ENCODE assay signal across 1 cellular context in genomic region chr3:154121236-154122095, GRCh38.
A peak's percentile ranks its signal among the peaks of the same experiment; 100 is the strongest.
TF ChIP-seq lines count a peak whose summit lies in the region.

A gene with protein sequence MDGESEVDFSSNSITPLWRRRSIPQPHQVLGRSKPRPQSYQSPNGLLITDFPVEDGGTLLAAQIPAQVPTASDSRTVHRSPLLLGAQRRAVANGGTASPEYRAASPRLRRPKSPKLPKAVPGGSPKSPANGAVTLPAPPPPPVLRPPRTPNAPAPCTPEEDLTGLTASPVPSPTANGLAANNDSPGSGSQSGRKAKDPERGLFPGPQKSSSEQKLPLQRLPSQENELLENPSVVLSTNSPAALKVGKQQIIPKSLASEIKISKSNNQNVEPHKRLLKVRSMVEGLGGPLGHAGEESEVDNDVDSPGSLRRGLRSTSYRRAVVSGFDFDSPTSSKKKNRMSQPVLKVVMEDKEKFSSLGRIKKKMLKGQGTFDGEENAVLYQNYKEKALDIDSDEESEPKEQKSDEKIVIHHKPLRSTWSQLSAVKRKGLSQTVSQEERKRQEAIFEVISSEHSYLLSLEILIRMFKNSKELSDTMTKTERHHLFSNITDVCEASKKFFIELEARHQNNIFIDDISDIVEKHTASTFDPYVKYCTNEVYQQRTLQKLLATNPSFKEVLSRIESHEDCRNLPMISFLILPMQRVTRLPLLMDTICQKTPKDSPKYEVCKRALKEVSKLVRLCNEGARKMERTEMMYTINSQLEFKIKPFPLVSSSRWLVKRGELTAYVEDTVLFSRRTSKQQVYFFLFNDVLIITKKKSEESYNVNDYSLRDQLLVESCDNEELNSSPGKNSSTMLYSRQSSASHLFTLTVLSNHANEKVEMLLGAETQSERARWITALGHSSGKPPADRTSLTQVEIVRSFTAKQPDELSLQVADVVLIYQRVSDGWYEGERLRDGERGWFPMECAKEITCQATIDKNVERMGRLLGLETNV (plus strand): TSS chr3:154121390. CDS start chr3:154121993, 603 bp downstream.

TF ChIP-seq in HEK293, 187 proteins besides CTCF, POLR2A, EP300 and RAD21 (continued from another document and continues in another):
- no peak for TF ChIP-seq PRDM2 (tag by site-specific recombination; IDR thresholded peaks at IDR 0.05; ENCODE audit: borderline replicate concordance)
- peak; percentile 81 for TF ChIP-seq ZFHX2 (tag by site-specific recombination; conservative IDR thresholded peaks at IDR 0.05)
- TF ChIP-seq ZNF394 (tag by site-specific recombination; IDR thresholded peaks at IDR 0.05; ENCODE audit: borderline replicate concordance), result no peak
- TF ChIP-seq KLF1 (tag by site-specific recombination; IDR thresholded peaks at IDR 0.05), result no peak
- peak; percentile 39; the same call in 1 of the 2 replicates for TF ChIP-seq KLF16 (tag by site-specific recombination; IDR thresholded peaks at IDR 0.05)
- TF ChIP-seq, protein P1, sequence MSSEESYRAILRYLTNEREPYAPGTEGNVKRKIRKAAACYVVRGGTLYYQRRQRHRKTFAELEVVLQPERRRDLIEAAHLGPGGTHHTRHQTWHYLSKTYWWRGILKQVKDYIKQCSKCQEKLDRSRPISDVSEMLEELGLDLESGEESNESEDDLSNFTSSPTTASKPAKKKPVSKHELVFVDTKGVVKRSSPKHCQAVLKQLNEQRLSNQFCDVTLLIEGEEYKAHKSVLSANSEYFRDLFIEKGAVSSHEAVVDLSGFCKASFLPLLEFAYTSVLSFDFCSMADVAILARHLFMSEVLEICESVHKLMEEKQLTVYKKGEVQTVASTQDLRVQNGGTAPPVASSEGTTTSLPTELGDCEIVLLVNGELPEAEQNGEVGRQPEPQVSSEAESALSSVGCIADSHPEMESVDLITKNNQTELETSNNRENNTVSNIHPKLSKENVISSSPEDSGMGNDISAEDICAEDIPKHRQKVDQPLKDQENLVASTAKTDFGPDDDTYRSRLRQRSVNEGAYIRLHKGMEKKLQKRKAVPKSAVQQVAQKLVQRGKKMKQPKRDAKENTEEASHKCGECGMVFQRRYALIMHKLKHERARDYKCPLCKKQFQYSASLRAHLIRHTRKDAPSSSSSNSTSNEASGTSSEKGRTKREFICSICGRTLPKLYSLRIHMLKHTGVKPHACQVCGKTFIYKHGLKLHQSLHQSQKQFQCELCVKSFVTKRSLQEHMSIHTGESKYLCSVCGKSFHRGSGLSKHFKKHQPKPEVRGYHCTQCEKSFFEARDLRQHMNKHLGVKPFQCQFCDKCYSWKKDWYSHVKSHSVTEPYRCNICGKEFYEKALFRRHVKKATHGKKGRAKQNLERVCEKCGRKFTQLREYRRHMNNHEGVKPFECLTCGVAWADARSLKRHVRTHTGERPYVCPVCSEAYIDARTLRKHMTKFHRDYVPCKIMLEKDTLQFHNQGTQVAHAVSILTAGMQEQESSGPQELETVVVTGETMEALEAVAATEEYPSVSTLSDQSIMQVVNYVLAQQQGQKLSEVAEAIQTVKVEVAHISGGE (tag by site-specific recombination; conservative IDR thresholded peaks at IDR 0.05; ENCODE audit: low read depth), result peak; percentile 64
- peak; percentile 57 for TF ChIP-seq SP3 (tag by site-specific recombination; IDR thresholded peaks at IDR 0.05)
- TF ChIP-seq ZNF548 (tag by site-specific recombination; IDR thresholded peaks at IDR 0.05), result no peak
- TF ChIP-seq KLF8 (tag by site-specific recombination; IDR thresholded peaks at IDR 0.05), result peak; percentile 35; the same call in 1 of the 2 replicates
- TF ChIP-seq ZBTB20 (tag by site-specific recombination; IDR thresholded peaks at IDR 0.05), result no peak; the same call in none of the 2 replicates
- TF ChIP-seq ZNF48 (tag by site-specific recombination; IDR thresholded peaks at IDR 0.05), result no peak
- no peak for TF ChIP-seq ZBTB17 (tag by site-specific recombination; IDR thresholded peaks at IDR 0.05)
- no peak for TF ChIP-seq ZNF585B (tag by site-specific recombination; IDR thresholded peaks at IDR 0.05)
- TF ChIP-seq GLIS2 (tag by site-specific recombination; IDR thresholded peaks at IDR 0.05), result peak; percentile 49; the same call in 1 of the 2 replicates
- TF ChIP-seq ZNF341 (tag by site-specific recombination; IDR thresholded peaks at IDR 0.05; ENCODE audit: low read depth), result peak; percentile 44; the same call in 1 of the 2 replicates
- no peak for TF ChIP-seq REPIN1 (tag by site-specific recombination; IDR thresholded peaks at IDR 0.05; ENCODE audit: low read depth)
- no peak for TF ChIP-seq ZNF174 (tag by site-specific recombination; IDR thresholded peaks at IDR 0.05)
- no peak for TF ChIP-seq ZNF600 (tag by site-specific recombination; IDR thresholded peaks at IDR 0.05)
- no peak for TF ChIP-seq TRIM28 (IDR thresholded peaks at IDR 0.05; ENCODE audit: borderline replicate concordance, low read length)
- no peak for TF ChIP-seq ZNF23 (tag by site-specific recombination; IDR thresholded peaks at IDR 0.05; ENCODE audit: borderline replicate concordance)
- TF ChIP-seq ZNF155 (tag by site-specific recombination; IDR thresholded peaks at IDR 0.05), result no peak
- no peak for TF ChIP-seq ZNF510 (tag by site-specific recombination; IDR thresholded peaks at IDR 0.05; ENCODE audit: insufficient replicate concordance)
- TF ChIP-seq, protein P2, sequence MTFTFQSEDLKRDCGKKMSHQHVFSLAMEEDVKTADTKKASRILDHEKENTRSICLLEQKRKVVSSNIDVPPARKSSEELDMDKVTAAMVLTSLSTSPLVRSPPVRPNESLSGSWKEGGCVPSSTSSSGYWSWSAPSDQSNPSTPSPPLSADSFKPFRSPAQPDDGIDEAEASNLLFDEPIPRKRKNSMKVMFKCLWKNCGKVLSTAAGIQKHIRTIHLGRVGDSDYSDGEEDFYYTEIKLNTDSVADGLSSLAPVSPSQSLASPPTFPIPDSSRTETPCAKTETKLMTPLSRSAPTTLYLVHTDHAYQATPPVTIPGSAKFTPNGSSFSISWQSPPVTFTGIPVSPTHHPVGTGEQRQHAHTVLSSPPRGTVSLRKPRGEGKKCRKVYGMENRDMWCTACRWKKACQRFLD (tag by site-specific recombination; IDR thresholded peaks at IDR 0.05), result no peak
- 0 out of 2 replicates have a peak, but pooled peaks have one; percentile 8 for TF ChIP-seq SP7 (tag by site-specific recombination; IDR thresholded peaks at IDR 0.05)
- TF ChIP-seq ZNF645 (tag by site-specific recombination; IDR thresholded peaks at IDR 0.05), result no peak
- TF ChIP-seq ZBTB44 (tag by site-specific recombination; IDR thresholded peaks at IDR 0.05), result no peak
- TF ChIP-seq, protein P3, sequence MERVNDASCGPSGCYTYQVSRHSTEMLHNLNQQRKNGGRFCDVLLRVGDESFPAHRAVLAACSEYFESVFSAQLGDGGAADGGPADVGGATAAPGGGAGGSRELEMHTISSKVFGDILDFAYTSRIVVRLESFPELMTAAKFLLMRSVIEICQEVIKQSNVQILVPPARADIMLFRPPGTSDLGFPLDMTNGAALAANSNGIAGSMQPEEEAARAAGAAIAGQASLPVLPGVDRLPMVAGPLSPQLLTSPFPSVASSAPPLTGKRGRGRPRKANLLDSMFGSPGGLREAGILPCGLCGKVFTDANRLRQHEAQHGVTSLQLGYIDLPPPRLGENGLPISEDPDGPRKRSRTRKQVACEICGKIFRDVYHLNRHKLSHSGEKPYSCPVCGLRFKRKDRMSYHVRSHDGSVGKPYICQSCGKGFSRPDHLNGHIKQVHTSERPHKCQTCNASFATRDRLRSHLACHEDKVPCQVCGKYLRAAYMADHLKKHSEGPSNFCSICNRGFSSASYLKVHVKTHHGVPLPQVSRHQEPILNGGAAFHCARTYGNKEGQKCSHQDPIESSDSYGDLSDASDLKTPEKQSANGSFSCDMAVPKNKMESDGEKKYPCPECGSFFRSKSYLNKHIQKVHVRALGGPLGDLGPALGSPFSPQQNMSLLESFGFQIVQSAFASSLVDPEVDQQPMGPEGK (tag by site-specific recombination; IDR thresholded peaks at IDR 0.05), result peak; percentile 53; the same call in 1 of the 2 replicates
- TF ChIP-seq ZBTB8A (tag by site-specific recombination; IDR thresholded peaks at IDR 0.05), result peak; percentile 71
- TF ChIP-seq ZNF433 (tag by site-specific recombination; IDR thresholded peaks at IDR 0.05; ENCODE audit: low read depth), result no peak
- TF ChIP-seq, protein P4, sequence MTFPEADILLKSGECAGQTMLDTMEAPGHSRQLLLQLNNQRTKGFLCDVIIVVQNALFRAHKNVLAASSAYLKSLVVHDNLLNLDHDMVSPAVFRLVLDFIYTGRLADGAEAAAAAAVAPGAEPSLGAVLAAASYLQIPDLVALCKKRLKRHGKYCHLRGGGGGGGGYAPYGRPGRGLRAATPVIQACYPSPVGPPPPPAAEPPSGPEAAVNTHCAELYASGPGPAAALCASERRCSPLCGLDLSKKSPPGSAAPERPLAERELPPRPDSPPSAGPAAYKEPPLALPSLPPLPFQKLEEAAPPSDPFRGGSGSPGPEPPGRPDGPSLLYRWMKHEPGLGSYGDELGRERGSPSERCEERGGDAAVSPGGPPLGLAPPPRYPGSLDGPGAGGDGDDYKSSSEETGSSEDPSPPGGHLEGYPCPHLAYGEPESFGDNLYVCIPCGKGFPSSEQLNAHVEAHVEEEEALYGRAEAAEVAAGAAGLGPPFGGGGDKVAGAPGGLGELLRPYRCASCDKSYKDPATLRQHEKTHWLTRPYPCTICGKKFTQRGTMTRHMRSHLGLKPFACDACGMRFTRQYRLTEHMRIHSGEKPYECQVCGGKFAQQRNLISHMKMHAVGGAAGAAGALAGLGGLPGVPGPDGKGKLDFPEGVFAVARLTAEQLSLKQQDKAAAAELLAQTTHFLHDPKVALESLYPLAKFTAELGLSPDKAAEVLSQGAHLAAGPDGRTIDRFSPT (tag by site-specific recombination; IDR thresholded peaks at IDR 0.05), result no peak
